Comparison of ENCODE assay signal across 10 cellular contexts in the genomic region with DNA sequence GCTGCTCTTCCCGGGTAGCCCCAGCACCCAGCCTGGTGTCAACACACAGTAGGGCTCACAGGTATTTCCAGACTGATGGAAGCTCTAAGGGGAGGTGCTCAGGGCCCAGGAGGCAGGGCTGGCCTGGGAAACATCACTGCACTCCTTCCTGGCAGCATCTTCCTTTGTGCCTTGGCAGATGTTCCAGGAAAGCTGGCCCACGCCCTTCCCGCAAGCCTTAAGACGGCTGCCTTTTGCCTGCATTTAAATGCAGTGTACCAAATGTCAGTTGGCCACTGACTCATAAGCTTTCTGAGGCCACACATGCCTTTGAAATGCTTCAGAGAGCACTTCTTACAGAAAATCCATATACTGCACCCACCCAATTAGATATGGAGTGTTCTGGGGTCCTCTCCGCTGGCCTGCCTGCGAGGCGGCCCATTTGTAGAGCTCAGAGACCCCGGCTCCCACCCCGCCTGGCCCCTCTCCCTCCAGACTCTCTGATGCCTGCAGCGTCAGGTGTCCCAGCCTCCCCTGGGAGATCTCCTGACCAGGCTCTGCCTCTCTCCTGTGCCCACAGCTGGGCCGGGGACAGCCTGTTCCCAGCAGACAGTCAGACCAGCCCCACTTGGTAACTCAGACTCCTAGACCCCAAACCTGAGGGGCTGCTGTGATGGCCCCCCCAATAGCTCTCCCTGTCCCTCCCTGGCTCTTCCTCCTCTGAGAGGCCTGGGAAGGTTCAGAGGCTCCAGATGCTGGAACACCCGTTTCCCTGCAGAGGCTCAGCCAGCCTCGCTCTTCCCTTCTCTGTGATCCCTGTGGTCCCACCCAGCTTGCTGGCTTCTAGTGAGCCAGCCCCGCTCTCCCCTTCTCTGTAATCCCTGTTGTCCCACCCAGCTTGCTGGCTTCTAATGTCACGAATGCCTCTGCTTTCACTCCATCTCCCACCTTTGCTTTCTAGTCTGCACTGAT. TPM values are rescaled to one million over a fixed set of nuclear protein-coding genes. Genes with fewer than 3 reads are reported as not detected.
DNase-seq lines count a peak whose midpoint lies in the region; ATAC-seq and TF ChIP-seq lines count a peak whose summit lies in the region.
"Had no signal": no experiment of that assay in that cellular context is flagged by ENCODE, and none has a peak within 500 bp of the region (broad histone marks: within the 10 kb centered on the region; RNA-seq: fewer than 3 reads in every experiment).

No MANE protein-coding gene starts in this region.

- H2AK5ac ChIP-seq in mesenchymal stem cell (ENCODE audit: low read length, severe bottlenecking) = no peak overlapping the region

- H2BK5ac ChIP-seq in mesenchymal stem cell (ENCODE audit: low read depth, low read length, poor library complexity, severe bottlenecking) = no peak overlapping the region

- H3K9ac ChIP-seq in mesenchymal stem cell (ENCODE audit: low read length) = peak overlapping the region; percentile 68

- H3K9me3 ChIP-seq in mesenchymal stem cell (ENCODE audit: control insufficient read depth, low read length) (peaks cover 7% of the 10 kb centered on the region), ovary (no peaks in the 10 kb centered on the region), right cardiac atrium (ENCODE audit: control insufficient read depth, low read length) (no peaks in the 10 kb centered on the region)
- H3K9me3 ChIP-seq: A549 had no signal

- H3K27me3 ChIP-seq in mesenchymal stem cell (ENCODE audit: control insufficient read depth in 1 of 2, insufficient read depth in 1 of 2, low read length in 2 of 2) (peaks cover 0 to 13% of the 10 kb centered on the region in 2 experiments), ovary (no peaks in the 10 kb centered on the region), right cardiac atrium (ENCODE audit: control insufficient read depth, insufficient read depth) (no peaks in the 10 kb centered on the region)

- H3K36me3 ChIP-seq in mesenchymal stem cell (ENCODE audit: control insufficient read depth in 1 of 2, insufficient read depth in 2 of 2, low read depth in 1 of 2, low read length in 2 of 2) (no peaks in the 10 kb centered on the region), ovary (no peaks in the 10 kb centered on the region)

- H4K8ac ChIP-seq in mesenchymal stem cell (ENCODE audit: low read length) = no peak overlapping the region

- 53% methylated on average over 15 of the region's 15 CpGs for WGBS in mesenchymal stem cell
- WGBS in ovary, 3 donors = 70 to 73% (median 71%) methylated on average over 15 of the region's 15 CpGs
- WGBS in right cardiac atrium = 73% methylated on average over 15 of the region's 15 CpGs

- no peak overlapping the region for H4K91ac ChIP-seq in mesenchymal stem cell (ENCODE audit: low read length)

- TF ChIP-seq POLR2A in ovary (IDR thresholded peaks at IDR 0.05) = no peak

- ATAC-seq in GM19455 (IDR thresholded peaks at IDR 0.05; ENCODE audit: unreplicated experiment) = no peak
- ATAC-seq in right cardiac atrium = no peak
- ATAC-seq: A549 had no signal

- H3K79me1 ChIP-seq in mesenchymal stem cell (replicated peaks; ENCODE audit: low read length, poor library complexity, severe bottlenecking) = no peaks in the 10 kb centered on the region

- H2BK12ac ChIP-seq in mesenchymal stem cell (ENCODE audit: low read length in 2 of 2) = peak overlapping the region in 1 of 2 experiments; percentile 29

- H2BK120ac ChIP-seq in mesenchymal stem cell (ENCODE audit: low read depth, low read length) = no peak overlapping the region

- peak overlapping the region in 1 of 2 experiments; percentile 83 for H3K14ac ChIP-seq in mesenchymal stem cell (ENCODE audit: low read length in 2 of 2)

- intact Hi-C loops in ovary (cut with DNase I) (loop anchor here in 2 of 4 donors (10.0 kb wide), 1 partner anchor 116 kb away; no protein-coding TSS in a partner anchor), right cardiac atrium (cut with DNase I) (loop anchor here in 3 of 4 donors (10.0 kb wide), 3 partner anchors 86 to 276 kb away; partner anchors contain the start of gene USP2 (in 2 of the 3))

- H2AFZ ChIP-seq in mesenchymal stem cell (ENCODE audit: low read depth, low read length) = no peak overlapping the region

- no peak for TF ChIP-seq EP300 in ovary (IDR thresholded peaks at IDR 0.05)

- peaks cover 11% of the 10 kb centered on the region for H3K4me1 ChIP-seq in mesenchymal stem cell (ENCODE audit: control insufficient read depth, insufficient read depth, low read depth, low read length)
- no peaks in the 10 kb centered on the region for H3K4me1 ChIP-seq in ovary (ENCODE audit: insufficient read depth)
- H3K4me1 ChIP-seq in right cardiac atrium (ENCODE audit: control insufficient read depth, insufficient read depth, low read length) = no peaks in the 10 kb centered on the region

- H3K27ac ChIP-seq in mesenchymal stem cell (ENCODE audit: low read length, poor library complexity, severe bottlenecking) (no peak overlapping the region), ovary (no peak overlapping the region), right cardiac atrium (ENCODE audit: low read length) (no peak overlapping the region)
- H3K27ac ChIP-seq: A549 had no signal

- peak overlapping the region in 1 of 2 experiments; percentile 41 for H3K18ac ChIP-seq in mesenchymal stem cell (ENCODE audit: low read depth in 1 of 2, low read length in 2 of 2)

- no peak overlapping the region for H3K4me2 ChIP-seq in mesenchymal stem cell (ENCODE audit: low read length, poor library complexity, severe bottlenecking)
- H3K4me2 ChIP-seq: A549 had no signal

- H2BK15ac ChIP-seq in mesenchymal stem cell (ENCODE audit: low read depth, poor library complexity, severe bottlenecking) = no peak overlapping the region

- no peak overlapping the region for H3K23ac ChIP-seq in mesenchymal stem cell (ENCODE audit: low read length in 2 of 2)

- peak; percentile 36 for DNase-seq in activated effector memory CD4-positive, alpha-beta T cell treated with anti-CD3 and anti-CD28 coated beads, Interleukin-2, amount 50 U/mL, for 16 hours
- no peak for DNase-seq in activated effector memory CD4-positive, alpha-beta T cell treated with Interleukin-2 at 50 U/mL for 16 hours
- peak; percentile 91 to 92 for DNase-seq in cardiac fibroblast (ENCODE audit: low read depth in 2 of 2)
- peak; percentile 46 for DNase-seq in mesenchymal stem cell
- DNase-seq in ovary = no peak
- no peak for DNase-seq in GOT3 (lab: John Stamatoyannopoulos, UW)
- no peak for DNase-seq in right cardiac atrium
- DNase-seq: activated naive CD4-positive, alpha-beta T cell treated with anti-CD3 and anti-CD28 coated beads for 36 hours had no signal

- no peak overlapping the region for H3K4ac ChIP-seq in mesenchymal stem cell (ENCODE audit: low read depth in 1 of 2, low read length in 2 of 2)

- H3K4me3 ChIP-seq in cardiac fibroblast (replicated peaks in 1 of 2; ENCODE audit: low read depth in 2 of 2, low read length in 2 of 2) = no peak overlapping the region
- H3K4me3 ChIP-seq in mesenchymal stem cell (ENCODE audit: insufficient read depth in 1 of 2, low read depth in 1 of 2, low read length in 2 of 2) = peak overlapping the region in 1 of 2 experiments; percentile 55
- H3K4me3 ChIP-seq in ovary = no peak overlapping the region
- H3K4me3 ChIP-seq in right cardiac atrium (ENCODE audit: low read length) = no peak overlapping the region
- H3K4me3 ChIP-seq: A549 had no signal

- TF ChIP-seq CTCF in cardiac fibroblast (IDR thresholded peaks at IDR 0.05; ENCODE audit: low read depth, low read length) = no peak
- no peak for TF ChIP-seq CTCF in ovary (IDR thresholded peaks at IDR 0.05)

RNA-seq across cellular contexts. Expression of gene THY1, which starts 47.6 kb away (rescaled TPM):
- polyA plus RNA-seq in mesenchymal stem cell (2013, experiment 1 of 2) = 87.8 TPM
- polyA plus RNA-seq in mesenchymal stem cell (2013, experiment 2 of 2) = 87.6 TPM
- 10 to 100 TPM in 4 of 7 donors, 1 to 10 TPM in 1, under 1 TPM in 2; 0.36 to 74.7 (median 14.0) TPM for total RNA-seq in ovary
- polyA plus RNA-seq in ovary = 100 to 1,000 TPM in 1 of 2 donors, 10 to 100 TPM in 1; 15.0 to 123 TPM
- total RNA-seq in right cardiac atrium = 1 to 10 TPM in 3 of 4 donors, under 1 TPM in 1; 0.74 to 2.9 (median 1.8) TPM
- 4.3 TPM for polyA plus RNA-seq in right cardiac atrium

Comparison
In these comparisons a context has a peak if more than half of its experiments do, and no peak if none do; other contexts are left out.
1. DNase-seq: peak in activated effector memory CD4-positive, alpha-beta T cell treated with anti-CD3 and anti-CD28 coated beads, Interleukin-2, amount 50 U/mL, for 16 hours (single experiment), cardiac fibroblast (2 of 2) and mesenchymal stem cell (single experiment); none in activated effector memory CD4-positive, alpha-beta T cell treated with Interleukin-2 at 50 U/mL for 16 hours (single experiment), ovary (0 of 5), GOT3 (single experiment) and right cardiac atrium (0 of 3).